In genomic region chr6:49462927-49463611, GRCh38 we compare ENCODE assay signal across 8 cellular contexts. TPM values are rescaled to one million over a fixed set of nuclear protein-coding genes. Genes with fewer than 3 reads are reported as not detected.
DNase-seq lines count a peak whose midpoint lies in the region; ATAC-seq and TF ChIP-seq lines count a peak whose summit lies in the region.

CENPQ (plus strand) TSS chr6:49463370; CDS start chr6:49470177, 6,807 bp downstream.
MMUT (minus strand) TSS chr6:49463253; CDS start chr6:49459466, 3,787 bp downstream.

- H3K4me1 ChIP-seq in left lung = peaks cover 7 to 45% of the 10 kb centered on the region in 2 donors

- H3K27me3 Mint-ChIP-seq in dendritic cell treated with granulocyte-macrophage colony-stimulating factor and Interleukin-4, amounts not matched to agents 40 ng/mL and 50 ng/mL, for 4 days = no peaks in the 10 kb centered on the region

- H3K4me3 ChIP-seq in left lung = peak within 1 kb of the TSS; percentile 68

- no peaks in the 10 kb centered on the region for H3K27me3 ChIP-seq in left lung

- H3K27ac ChIP-seq in left lung = peak within 1 kb of the TSS; percentile 63 to 78

- TF ChIP-seq CTCF in left lung (IDR thresholded peaks at IDR 0.05) = no peak

- peaks cover 0 to 8% of the 10 kb centered on the region in 2 donors for H3K36me3 ChIP-seq in left lung

- peak within 1 kb of the TSS; percentile 95 for H3K27ac Mint-ChIP-seq in dendritic cell treated with granulocyte-macrophage colony-stimulating factor and Interleukin-4, amounts not matched to agents 40 ng/mL and 50 ng/mL, for 4 days

- peaks cover 47% of the 10 kb centered on the region for H3K4me1 Mint-ChIP-seq in dendritic cell treated with granulocyte-macrophage colony-stimulating factor and Interleukin-4, amounts not matched to agents 40 ng/mL and 50 ng/mL, for 4 days (ENCODE audit: low read depth)

- intact Hi-C loops in dendritic cell treated with granulocyte-macrophage colony-stimulating factor and Interleukin-4, amounts not matched to agents 40 ng/mL and 50 ng/mL, for 4 days (cut with micrococcal nuclease) = no loop called here
- intact Hi-C loops in left lung (cut with DNase I) = no loop called here

- DNase-seq in C1 segment of cervical spinal cord (lab: John Stamatoyannopoulos, UW) (peak; percentile 31 to 92 (median 88)), NCI-H748 treated with DMSO at 0.1 percent for 48 hours (lab: John Stamatoyannopoulos, UW) (peak; percentile 96), left lung (peak; percentile 95)
- DNase-seq in activated CD4-positive, alpha-beta T cell treated with anti-CD3 and anti-CD28 coated beads, Interleukin-2, amount 50 U/mL, for 24 hours (ENCODE audit: low read depth in 1 of 2, low spot score in 1 of 2) = peak; percentile 68 to 90
- peak; percentile 81 to 84 for DNase-seq in stimulated activated CD4-positive, alpha-beta T cell treated with anti-CD3 and anti-CD28 coated beads, Interleukin-2, amount 100 ng/mL, for 48 hours

- ATAC-seq in GM19372 (IDR thresholded peaks at IDR 0.05; ENCODE audit: low read depth, unreplicated experiment) (peak; percentile 98), HG03558 (IDR thresholded peaks at IDR 0.05; ENCODE audit: extremely low read depth, unreplicated experiment) (peak; percentile 97), left lung (peak; percentile 100)

- no peaks in the 10 kb centered on the region for H3K9me3 ChIP-seq in left lung

- H3K4me3 Mint-ChIP-seq in dendritic cell treated with granulocyte-macrophage colony-stimulating factor and Interleukin-4, amounts not matched to agents 40 ng/mL and 50 ng/mL, for 4 days = peak within 1 kb of the TSS; percentile 86

- H3K36me3 Mint-ChIP-seq in dendritic cell treated with granulocyte-macrophage colony-stimulating factor and Interleukin-4, amounts not matched to agents 40 ng/mL and 50 ng/mL, for 4 days (ENCODE audit: low read depth) = peaks cover 20% of the 10 kb centered on the region

- no peaks in the 10 kb centered on the region for H3K9me3 Mint-ChIP-seq in dendritic cell treated with granulocyte-macrophage colony-stimulating factor and Interleukin-4, amounts not matched to agents 40 ng/mL and 50 ng/mL, for 4 days

RNA-seq across cellular contexts. Expression of gene CENPQ, which starts in this region (rescaled TPM):
- 1 to 10 TPM; 3.8 to 7.1 TPM for total RNA-seq in left lung

RNA-seq across cellular contexts. Expression of gene MMUT, which starts in this region (rescaled TPM):
- 10 to 100 TPM; 20.6 to 25.5 TPM for total RNA-seq in left lung

Comparison
In these comparisons a context has a peak if more than half of its experiments do, and no peak if none do; other contexts are left out.
1. Peak in every context shown above with its lines: DNase-seq, ATAC-seq, H3K4me3 ChIP-seq and H3K27ac ChIP-seq.